ENCODE assay signal across 19 cellular contexts in genomic region chr4:893995-894705, GRCh38. TPM values are rescaled to one million over a fixed set of nuclear protein-coding genes. Genes with fewer than 3 reads are reported as not detected.
A peak's percentile ranks its signal among the peaks of the same experiment; 100 is the strongest.
DNase-seq lines count a peak whose midpoint lies in the region; ATAC-seq, FAIRE-seq and TF ChIP-seq lines count a peak whose summit lies in the region.
"Had no signal": no experiment of that assay in that cellular context is flagged by ENCODE, and none has a peak within 500 bp of the region (broad histone marks: within the 10 kb centered on the region; RNA-seq: fewer than 3 reads in every experiment).

No MANE protein-coding gene starts in this region.

- TF ChIP-seq POLR2A in K562 (conservative IDR thresholded peaks at IDR 0.05) (no peak), tibial nerve (IDR thresholded peaks at IDR 0.05) (no peak)

- CTCF ChIA-PET in PC-3 (lab: Charles Lee), result no interaction called here
- CTCF ChIA-PET in K562 (lab: Yijun Ruan, JAX; ENCODE audit: low intra/inter-chr PET ratio), result no interaction called here

- H2AFZ ChIP-seq in PC-3 (ENCODE audit: low read length) (no peak overlapping the region), K562 (ENCODE audit: low read depth, low read length) (no peak overlapping the region)

- no peaks in the 10 kb centered on the region for H3K9me3 Mint-ChIP-seq in stimulated activated naive B cell treated with anti-CD40 and anti-IgM and Interleukin-4, amounts not matched to agents 10 μg/mL and 1 μg/mL and 100 μg/mL, for 72 hours
- H3K9me3 Mint-ChIP-seq: HFFc6 had no signal

- H3K4me2 ChIP-seq in PC-3 (ENCODE audit: low read length) (no peak overlapping the region), K562 (ENCODE audit: insufficient read depth, low read length) (no peak overlapping the region)

- TF ChIP-seq EP300 in K562 (IDR thresholded peaks at IDR 0.05; ENCODE audit: low read length), result no peak
- TF ChIP-seq EP300 in tibial nerve (IDR thresholded peaks at IDR 0.05), result no peak

- H3F3A ChIP-seq in PC-3 (ENCODE audit: low read length, unreplicated experiment), result no peaks in the 10 kb centered on the region

- peaks cover 19 to 46% of the 10 kb centered on the region in 2 donors for H3K36me3 Mint-ChIP-seq in stimulated activated naive B cell treated with anti-CD40 and anti-IgM and Interleukin-4, amounts not matched to agents 10 μg/mL and 1 μg/mL and 100 μg/mL, for 72 hours

- H3K9ac ChIP-seq in PC-3 (ENCODE audit: low read length), result no peak overlapping the region
- H3K9ac ChIP-seq in K562 (ENCODE audit: insufficient read depth in 1 of 2, low read depth in 2 of 2, low read length in 2 of 2), result no peak overlapping the region; a peak in 1 of 4 replicates

- H3K9me1 ChIP-seq in K562 (ENCODE audit: control insufficient read depth, insufficient read depth, low read length), result no peaks in the 10 kb centered on the region

- H3K27ac ChIP-seq in right cardiac atrium (ENCODE audit: low read length) (no peak overlapping the region), heart right ventricle (no peak overlapping the region), PC-3 (ENCODE audit: low read length) (no peak overlapping the region), K562 (ENCODE audit: extremely low read depth, low read depth, low read length) (no peak overlapping the region), tibial nerve (no peak overlapping the region)
- H3K27ac ChIP-seq: C4-2B had no signal

- H3K27me3 ChIP-seq in right cardiac atrium (ENCODE audit: control insufficient read depth, insufficient read depth) (no peaks in the 10 kb centered on the region), heart right ventricle (no peaks in the 10 kb centered on the region), PC-3 (ENCODE audit: low read length) (no peaks in the 10 kb centered on the region), K562 (ENCODE audit: control insufficient read depth in 2 of 2, insufficient read depth in 2 of 2, low read length in 2 of 2) (no peaks in the 10 kb centered on the region), tibial nerve (no peaks in the 10 kb centered on the region)

- H3K9me3 ChIP-seq in right cardiac atrium (ENCODE audit: control insufficient read depth, low read length) (no peaks in the 10 kb centered on the region), heart right ventricle (no peaks in the 10 kb centered on the region), PC-3 (ENCODE audit: low read length) (no peaks in the 10 kb centered on the region), K562 (replicated peaks; ENCODE audit: control insufficient read depth, insufficient read depth, low read depth, low read length) (no peaks in the 10 kb centered on the region), tibial nerve (no peaks in the 10 kb centered on the region)

- no peaks in the 10 kb centered on the region for H4K20me1 ChIP-seq in PC-3 (ENCODE audit: low read length)
- no peaks in the 10 kb centered on the region; the same call in 1 of the 2 replicates for H4K20me1 ChIP-seq in K562 (replicated peaks; ENCODE audit: control insufficient read depth, insufficient read depth, low read length)

- no peak overlapping the region for H3K4me3 Mint-ChIP-seq in stimulated activated naive B cell treated with anti-CD40 and anti-IgM and Interleukin-4, amounts not matched to agents 10 μg/mL and 1 μg/mL and 100 μg/mL, for 72 hours
- H3K4me3 Mint-ChIP-seq: CD4-positive, alpha-beta memory T cell; HFFc6 had no signal

- intact Hi-C loops in right cardiac atrium (cut with DNase I), result no loop called here
- intact Hi-C loops in heart right ventricle (cut with DNase I), result loop anchor here in 1 of 10 donors (10.0 kb wide), 1 partner anchor 149 kb away; no protein-coding TSS in a partner anchor
- intact Hi-C loops in PC-3 (cut with micrococcal nuclease), result no loop called here
- intact Hi-C loops in K562 (cut with micrococcal nuclease), result no loop called here

- ATAC-seq in right cardiac atrium (no peak), heart right ventricle (no peak), PC-3 (no peak), K562 (no peak)
- ATAC-seq in stimulated activated naive B cell treated with anti-CD40 and anti-IgM and Interleukin-4, amounts not matched to agents 10 μg/mL and 1 μg/mL and 100 μg/mL, for 72 hours (replicated peaks), result no peak
- ATAC-seq: GM12878, HCT116 had no signal

- BruUV-seq in PC-3 (replicated peaks; lab: Mats Ljungman, UMichigan), result TSS peak; percentile 6
- BruUV-seq in K562 (replicated peaks; lab: Mats Ljungman, UMichigan), result no TSS peak

- H3K4me3 ChIP-seq in right cardiac atrium (ENCODE audit: low read length) (no peak overlapping the region), heart right ventricle (no peak overlapping the region), PC-3 (ENCODE audit: low read length) (no peak overlapping the region), K562 (no peak overlapping the region), tibial nerve (no peak overlapping the region)
- H3K4me3 ChIP-seq: GM12878 had no signal

- H3K79me2 ChIP-seq in PC-3 (ENCODE audit: low read length), result no peaks in the 10 kb centered on the region
- no peaks in the 10 kb centered on the region for H3K79me2 ChIP-seq in K562 (ENCODE audit: control insufficient read depth, insufficient read depth, low read length)

- H3K27me3 Mint-ChIP-seq in stimulated activated naive B cell treated with anti-CD40 and anti-IgM and Interleukin-4, amounts not matched to agents 10 μg/mL and 1 μg/mL and 100 μg/mL, for 72 hours, result no peaks in the 10 kb centered on the region
- H3K27me3 Mint-ChIP-seq: CD4-positive, alpha-beta memory T cell had no signal

- 94% methylated on average over 40 of the region's 40 CpGs for WGBS in right cardiac atrium
- WGBS in heart right ventricle, 2 donors, result 95% methylated on average over 40 of the region's 40 CpGs
- 93% methylated on average over 25 of the region's 40 CpGs for WGBS in K562 (ENCODE audit: insufficient coverage, low coverage, missing lambda C conversion rate)
- WGBS in tibial nerve, 2 donors, result 90 to 92% methylated on average over 36 to 40 of the region's 40 CpGs

- TF ChIP-seq RAD21 in K562 (CRISPR knock-in tag; conservative IDR thresholded peaks at IDR 0.05 in 1 of 2, IDR thresholded peaks at IDR 0.05 in 1 of 2), result no peak

- peaks cover 1 to 2% of the 10 kb centered on the region in 2 donors for H3K4me1 Mint-ChIP-seq in stimulated activated naive B cell treated with anti-CD40 and anti-IgM and Interleukin-4, amounts not matched to agents 10 μg/mL and 1 μg/mL and 100 μg/mL, for 72 hours

- H3K27ac Mint-ChIP-seq in stimulated activated naive B cell treated with anti-CD40 and anti-IgM and Interleukin-4, amounts not matched to agents 10 μg/mL and 1 μg/mL and 100 μg/mL, for 72 hours, result peak overlapping the region; percentile 9
- H3K27ac Mint-ChIP-seq: HFFc6 had no signal

- POLR2A ChIA-PET in PC-3 (lab: Charles Lee; ENCODE audit: unreplicated experiment) (no interaction called here), K562 (lab: Yijun Ruan, JAX) (no interaction called here)

- DNase-seq in right cardiac atrium (peak in 2 of 3 donors; percentile 44 to 53), heart right ventricle (no peak), PC-3 (no peak), K562 (ENCODE audit: extremely low read depth in 1 of 4, low spot score in 3 of 4) (no peak), tibial nerve (ENCODE audit: low spot score in 2 of 2) (no peak), activated gamma-delta T cell treated with Interleukin-2 at 50 U/mL for 16 hours (no peak)
- DNase-seq in stimulated activated naive B cell treated with anti-CD40 and anti-IgM and Interleukin-4, amounts not matched to agents 10 μg/mL and 1 μg/mL and 100 μg/mL, for 72 hours, result no peak
- DNase-seq: ACHN, Calu3, DMS79 treated with DMSO at 0.1 percent for 48 hours, GOT3, H7, HFFc6 had no signal

- H3K4me1 ChIP-seq in right cardiac atrium (ENCODE audit: control insufficient read depth, insufficient read depth, low read length), result no peaks in the 10 kb centered on the region
- H3K4me1 ChIP-seq in heart right ventricle, result no peaks in the 10 kb centered on the region
- no peaks in the 10 kb centered on the region for H3K4me1 ChIP-seq in PC-3 (ENCODE audit: insufficient read depth, low read length)
- peaks cover 0 to 26% of the 10 kb centered on the region in 2 experiments; a peak in 2 of 5 replicates for H3K4me1 ChIP-seq in K562 (replicated peaks in 1 of 2; ENCODE audit: control insufficient read depth in 2 of 2, insufficient read depth in 2 of 2, low read length in 2 of 2)
- no peaks in the 10 kb centered on the region for H3K4me1 ChIP-seq in tibial nerve

- in situ Hi-C loops in K562 (cut with MboI), result no loop called here

- FAIRE-seq in K562 (lab: Jason Lieb, UNC), result no peak
- FAIRE-seq: A204.1, GM12878, HTR-8/SVneo had no signal

- TF ChIP-seq CTCF in heart right ventricle (IDR thresholded peaks at IDR 0.05) (no peak), PC-3 (conservative IDR thresholded peaks at IDR 0.05; ENCODE audit: low read depth, low read length) (no peak), K562 (IDR thresholded peaks at IDR 0.05 in 2 of 3, conservative IDR thresholded peaks at IDR 0.05 in 1 of 3; ENCODE audit: insufficient read depth in 2 of 3, low read depth in 1 of 3, low read length in 3 of 3) (no peak), tibial nerve (IDR thresholded peaks at IDR 0.05) (no peak)

- H3K36me3 ChIP-seq in heart right ventricle (peaks cover 0 to 92% (median 39%) of the 10 kb centered on the region in 9 donors), PC-3 (ENCODE audit: low read depth, low read length) (no peaks in the 10 kb centered on the region), K562 (ENCODE audit: control insufficient read depth, insufficient read depth, low read length) (peaks cover 78% of the 10 kb centered on the region; the same call in 1 of the 3 replicates), tibial nerve (peaks cover 0 to 100% (median 18%) of the 10 kb centered on the region in 3 donors)

- no peaks in the 10 kb centered on the region for H3K9me2 ChIP-seq in PC-3 (replicated peaks; ENCODE audit: low read length)

RNA-seq across cellular contexts. Expression of gene GAK, which starts 38.0 kb away (rescaled TPM):
- total RNA-seq in right cardiac atrium, result 10 to 100 TPM; 35.5 to 40.2 (median 37.6) TPM
- 45.6 TPM for polyA plus RNA-seq in right cardiac atrium
- total RNA-seq in heart right ventricle, result 10 to 100 TPM; 21.0 to 38.1 (median 26.9) TPM
- polyA plus RNA-seq in heart right ventricle, result 100 to 1,000 TPM in 1 of 2 donors, 10 to 100 TPM in 1; 48.6 to 105 TPM
- total RNA-seq in PC-3 (2014; rRNA removed), result 117 and 175 TPM in 2 replicates
- total RNA-seq in K562 (2011; cell fraction: chromatin; rRNA removed; ENCODE audit: low replicate concordance), result 336 and 571 TPM in 2 replicates
- 202 and 228 TPM in 2 replicates for total RNA-seq in K562 (2011; cell fraction: nucleolus; rRNA removed)
- total RNA-seq in K562 (2011; cell fraction: nucleoplasm; rRNA removed), result 235 and 247 TPM in 2 replicates
- total RNA-seq in K562 (2014; rRNA removed), result 102 and 105 TPM in 2 replicates
- 10.4 and 12.6 TPM in 2 replicates for total RNA-seq in K562 (2014; rRNA removed; fragmentation: Illumina TruSeq; extraction: Trizol)
- total RNA-seq in K562 (2015; rRNA removed; fragmentation: Illumina TruSeq; extraction: Trizol), result 28.4 and 35.4 TPM in 2 replicates
- total RNA-seq in K562 (2021), result 94.1 and 101 TPM in 2 replicates
- 14.9 and 22.4 TPM in 2 replicates for polyA plus RNA-seq in K562 (2011; rRNA removed)
- 17.2 and 40.3 TPM in 2 replicates for polyA plus RNA-seq in K562 (2011; cell fraction: cytosol; rRNA removed)
- 79.9 and 106 TPM in 2 replicates for polyA plus RNA-seq in K562 (2011; cell fraction: nucleus; rRNA removed)
- polyA plus RNA-seq in K562 (2012), result 48.5 and 55.0 TPM in 2 replicates
- 16.2 and 38.2 TPM in 2 replicates for polyA plus RNA-seq in K562 (2014; fragmentation: Illumina TruSeq; extraction: Trizol)
- 1 to 10 TPM; 1.3 to 2.1 TPM for polyA plus RNA-seq in K562 (2014; fragmentation: Nextera tagmentation; extraction: Ambion mirVana)
- polyA plus RNA-seq in K562 (2014; rRNA removed), result 51.9 and 83.2 TPM in 2 replicates
- polyA minus RNA-seq in K562 (2011; rRNA and poly(A)+ RNA removed), result 51.4 and 78.3 TPM in 2 replicates
- polyA minus RNA-seq in K562 (2011; cell fraction: cytosol; rRNA and poly(A)+ RNA removed), result 37.3 and 39.5 TPM in 2 replicates
- polyA minus RNA-seq in K562 (2011; cell fraction: nucleus; rRNA and poly(A)+ RNA removed), result 43.2 and 50.9 TPM in 2 replicates
- total RNA-seq in tibial nerve, result 100 to 1,000 TPM in 3 of 4 donors, 10 to 100 TPM in 1; 92.3 to 177 (median 127) TPM

RNA-seq across cellular contexts. Expression of gene TMEM175, which starts 38.1 kb away (rescaled TPM):
- total RNA-seq in right cardiac atrium (10 to 100 TPM; 20.9 to 26.0 (median 23.0) TPM), heart right ventricle (10 to 100 TPM; 15.6 to 27.9 (median 19.0) TPM), PC-3 (2014; rRNA removed) (18.5 and 25.1 TPM in 2 replicates), K562 (2014; rRNA removed) (14.9 and 17.7 TPM in 2 replicates), K562 (2014; rRNA removed; fragmentation: Illumina TruSeq; extraction: Trizol) (2.4 and 3.7 TPM in 2 replicates), K562 (2015; rRNA removed; fragmentation: Illumina TruSeq; extraction: Trizol) (9.4 and 9.5 TPM in 2 replicates), K562 (2021) (13.8 and 16.9 TPM in 2 replicates), tibial nerve (10 to 100 TPM; 33.3 to 61.2 (median 39.0) TPM)
- polyA plus RNA-seq in right cardiac atrium (31.1 TPM), heart right ventricle (10 to 100 TPM; 16.3 to 49.6 TPM), K562 (2011; rRNA removed) (11.4 and 28.9 TPM in 2 replicates), K562 (2014; fragmentation: Illumina TruSeq; extraction: Trizol) (8.5 and 21.5 TPM in 2 replicates), K562 (2014; fragmentation: Nextera tagmentation; extraction: Ambion mirVana) (under 1 TPM; 0.13 to 0.18 TPM), K562 (2014; rRNA removed) (22.5 and 30.9 TPM in 2 replicates)
- 55.5 and 132 TPM in 2 replicates for total RNA-seq in K562 (2011; cell fraction: chromatin; rRNA removed; ENCODE audit: low replicate concordance)
- total RNA-seq in K562 (2011; cell fraction: nucleolus; rRNA removed), result 80.9 and 84.2 TPM in 2 replicates
- 71.0 and 82.0 TPM in 2 replicates for total RNA-seq in K562 (2011; cell fraction: nucleoplasm; rRNA removed)
- polyA plus RNA-seq in K562 (2011; cell fraction: cytosol; rRNA removed), result 31.2 and 37.1 TPM in 2 replicates
- 373 and 570 TPM in 2 replicates for polyA plus RNA-seq in K562 (2011; cell fraction: nucleus; rRNA removed)
- 18.3 and 42.2 TPM in 2 replicates for polyA plus RNA-seq in K562 (2012)
- 7.2 and 7.6 TPM in 2 replicates for polyA minus RNA-seq in K562 (2011; rRNA and poly(A)+ RNA removed)
- polyA minus RNA-seq in K562 (2011; cell fraction: cytosol; rRNA and poly(A)+ RNA removed), result 8.2 and 14.5 TPM in 2 replicates
- polyA minus RNA-seq in K562 (2011; cell fraction: nucleus; rRNA and poly(A)+ RNA removed), result 27.3 and 30.2 TPM in 2 replicates

Comparison
In these comparisons a context has a peak if more than half of its experiments do, and no peak if none do; other contexts are left out.
1. DNase-seq: peak in right cardiac atrium (2 of 3); none in heart right ventricle (0 of 2), PC-3 (single experiment), K562 (0 of 4), stimulated activated naive B cell treated with anti-CD40 and anti-IgM and Interleukin-4, amounts not matched to agents 10 μg/mL and 1 μg/mL and 100 μg/mL, for 72 hours (single experiment), tibial nerve (0 of 2) and activated gamma-delta T cell treated with Interleukin-2 at 50 U/mL for 16 hours (single experiment).